Comparison of ENCODE assay signal across 12 cellular contexts in genomic region chr17:8673621-8674020, GRCh38. TPM values are rescaled to one million over a fixed set of nuclear protein-coding genes. Genes with fewer than 3 reads are reported as not detected.
DNase-seq lines count a peak whose midpoint lies in the region; ATAC-seq and TF ChIP-seq lines count a peak whose summit lies in the region.
"Had no signal": no experiment of that assay in that cellular context is flagged by ENCODE, and none has a peak within 500 bp of the region (broad histone marks: within the 10 kb centered on the region; RNA-seq: fewer than 3 reads in every experiment).

No MANE protein-coding gene starts in this region.

- peaks cover 27% of the 10 kb centered on the region for H3K4me1 Mint-ChIP-seq in GM23338
- no peaks in the 10 kb centered on the region for H3K4me1 Mint-ChIP-seq in CD14-positive monocyte

- H3K9me2 ChIP-seq in GM23338 (ENCODE audit: insufficient read depth): no peaks in the 10 kb centered on the region

- H2AFZ ChIP-seq in GM23338 (0 out of 2 replicates have a peak overlapping the region, but pooled peaks have one; percentile 94), smooth muscle cell (ENCODE audit: low read depth) (no peak overlapping the region)

- H3K36me3 Mint-ChIP-seq in GM23338 (ENCODE audit: low read depth) (no peaks in the 10 kb centered on the region; the same call in 2 of the 3 replicates), CD14-positive monocyte (no peaks in the 10 kb centered on the region)

- H3K4me2 ChIP-seq in GM23338 (peak overlapping the region; percentile 62; the same call in 1 of the 2 replicates), smooth muscle cell (peak overlapping the region; percentile 20)

- 34% methylated on average over 1 of the region's 1 CpG for WGBS in smooth muscle cell (ENCODE audit: low lambda C conversion rate)

- H3K9ac ChIP-seq in smooth muscle cell (ENCODE audit: low read depth): no peak overlapping the region

- H3K27ac Mint-ChIP-seq in GM23338 (no peak overlapping the region), CD14-positive monocyte (no peak overlapping the region)
- H3K27ac Mint-ChIP-seq: activated T-helper 1 cell treated with anti-CD3 and anti-CD28 coated beads, Interleukin-12 subunit alpha, Interleukin-12 subunit beta, Interleukin-2, Interleukin-4 antibody, amounts not matched to agents 30 ng/mL and 10 ng/mL and 1 ng/mL, durations not matched to agents 14 hours and 24 hours and 36 hours had no signal

- no peak overlapping the region for H3K27ac ChIP-seq in GM23338 (ENCODE audit: low read depth)
- peak overlapping the region; percentile 93 to 95 for H3K27ac ChIP-seq in ascending aorta
- H3K27ac ChIP-seq in right atrium auricular region: peak overlapping the region; percentile 54 to 77
- peak overlapping the region; percentile 53 for H3K27ac ChIP-seq in smooth muscle cell (ENCODE audit: low read depth)

- DNase-seq in GM23338 (ENCODE audit: low spot score): no peak
- peak in 1 of 2 donors; percentile 85 for DNase-seq in ascending aorta (ENCODE audit: low spot score in 2 of 2)
- no peak for DNase-seq in right atrium auricular region (ENCODE audit: low spot score)
- no peak for DNase-seq in smooth muscle cell (lab: John Stamatoyannopoulos, UW; ENCODE audit: unreplicated experiment)
- no peak for DNase-seq in HCEC 1CT
- no peak for DNase-seq in activated T-cell treated with anti-CD3 and anti-CD28 coated beads, Interleukin-2, amount 50 U/mL, for 1 hour
- no peak for DNase-seq in activated CD4-positive, alpha-beta T cell treated with anti-CD3 and anti-CD28 coated beads for 48 hours
- DNase-seq in CD14-positive monocyte (ENCODE audit: low spot score): no peak
- DNase-seq: activated CD4-positive, alpha-beta T cell treated with anti-CD3 and anti-CD28 coated beads for 4 hours; Calu3; stimulated activated naive CD8-positive, alpha-beta T cell treated with anti-CD3 and anti-CD28 coated beads, Interleukin-15, Interleukin-2, amounts not matched to agents 100 U/mL and 50 U/mL, for 24 hours had no signal

- peaks cover 37% of the 10 kb centered on the region for H3K4me1 ChIP-seq in GM23338 (ENCODE audit: insufficient read depth)
- peaks cover 9 to 55% of the 10 kb centered on the region in 2 donors for H3K4me1 ChIP-seq in ascending aorta
- peaks cover 0 to 15% of the 10 kb centered on the region in 2 donors for H3K4me1 ChIP-seq in right atrium auricular region
- no peaks in the 10 kb centered on the region for H3K4me1 ChIP-seq in smooth muscle cell (ENCODE audit: low read depth)

- no peaks in the 10 kb centered on the region for H3K27me3 ChIP-seq in GM23338 (ENCODE audit: insufficient read depth)
- no peaks in the 10 kb centered on the region for H3K27me3 ChIP-seq in ascending aorta
- H3K27me3 ChIP-seq in right atrium auricular region: no peaks in the 10 kb centered on the region
- no peaks in the 10 kb centered on the region for H3K27me3 ChIP-seq in smooth muscle cell (ENCODE audit: low read depth)

- H3K4me3 Mint-ChIP-seq in GM23338: no peak overlapping the region
- H3K4me3 Mint-ChIP-seq in CD14-positive monocyte: no peak overlapping the region
- H3K4me3 Mint-ChIP-seq: activated T-helper 1 cell treated with anti-CD3 and anti-CD28 coated beads, Interleukin-12 subunit alpha, Interleukin-12 subunit beta, Interleukin-2, Interleukin-4 antibody, amounts not matched to agents 30 ng/mL and 10 ng/mL and 1 ng/mL, durations not matched to agents 14 hours and 24 hours and 36 hours had no signal

- H3F3A ChIP-seq in GM23338 (replicated peaks; ENCODE audit: low read depth) (no peaks in the 10 kb centered on the region), smooth muscle cell (ENCODE audit: low read depth) (peaks cover 18% of the 10 kb centered on the region)

- H3K9me3 Mint-ChIP-seq in GM23338: peaks cover 7% of the 10 kb centered on the region; the same call in 1 of the 3 replicates
- H3K9me3 Mint-ChIP-seq in CD14-positive monocyte: peaks cover 0 to 6% (median 2%) of the 10 kb centered on the region in 7 donors
- H3K9me3 Mint-ChIP-seq: activated T-helper 1 cell treated with anti-CD3 and anti-CD28 coated beads, Interleukin-12 subunit alpha, Interleukin-12 subunit beta, Interleukin-2, Interleukin-4 antibody, amounts not matched to agents 30 ng/mL and 10 ng/mL and 1 ng/mL, durations not matched to agents 14 hours and 24 hours and 36 hours had no signal

- ATAC-seq in GM23338: no peak
- ATAC-seq: stimulated activated naive CD8-positive, alpha-beta T cell treated with anti-CD3 and anti-CD28 coated beads, Interleukin-15, Interleukin-2, amounts not matched to agents 100 U/mL and 50 U/mL, for 24 hours had no signal

- intact Hi-C loops in ascending aorta (cut with DNase I): loop anchor here (2.0 to 5.0 kb wide), 5 partner anchors 23 to 131 kb away; partner anchors contain the start of genes CCDC42 and MYH10
- intact Hi-C loops in CD14-positive monocyte (cut with micrococcal nuclease): no loop called here

- no peak for TF ChIP-seq CTCF in GM23338 (conservative IDR thresholded peaks at IDR 0.05; ENCODE audit: low read depth in 2 of 2)
- TF ChIP-seq CTCF in ascending aorta (IDR thresholded peaks at IDR 0.05): no peak
- TF ChIP-seq CTCF in right atrium auricular region (IDR thresholded peaks at IDR 0.05): no peak
- TF ChIP-seq CTCF in smooth muscle cell (IDR thresholded peaks at IDR 0.05; ENCODE audit: borderline replicate concordance, insufficient read depth, poor library complexity, severe bottlenecking): no peak
- TF ChIP-seq CTCF in CD14-positive monocyte (IDR thresholded peaks at IDR 0.05): no peak

- no peaks in the 10 kb centered on the region for H3K36me3 ChIP-seq in GM23338 (ENCODE audit: insufficient read depth)
- no peaks in the 10 kb centered on the region for H3K36me3 ChIP-seq in ascending aorta
- no peaks in the 10 kb centered on the region for H3K36me3 ChIP-seq in right atrium auricular region
- H3K36me3 ChIP-seq in smooth muscle cell (ENCODE audit: low read depth): no peaks in the 10 kb centered on the region

- H3K9me3 ChIP-seq in ascending aorta (no peaks in the 10 kb centered on the region), right atrium auricular region (peaks cover 0 to 9% of the 10 kb centered on the region in 2 donors), smooth muscle cell (replicated peaks; ENCODE audit: low read depth) (no peaks in the 10 kb centered on the region)

- H3K4me3 ChIP-seq in GM23338 (no peak overlapping the region), ascending aorta (peak overlapping the region in 1 of 2 donors; percentile 38), right atrium auricular region (no peak overlapping the region), smooth muscle cell (no peak overlapping the region)

- no peaks in the 10 kb centered on the region for H4K20me1 ChIP-seq in GM23338 (replicated peaks; ENCODE audit: insufficient read depth)
- no peaks in the 10 kb centered on the region for H4K20me1 ChIP-seq in smooth muscle cell (ENCODE audit: low read depth)

- peaks cover 7% of the 10 kb centered on the region for H3K27me3 Mint-ChIP-seq in GM23338 (ENCODE audit: insufficient read depth, low read depth, poor library complexity)
- H3K27me3 Mint-ChIP-seq in CD14-positive monocyte (ENCODE audit: low read depth in 3 of 3): peaks cover 4 to 8% (median 6%) of the 10 kb centered on the region in 3 donors

- H3K79me2 ChIP-seq in GM23338 (replicated peaks; ENCODE audit: insufficient read depth): no peaks in the 10 kb centered on the region
- H3K79me2 ChIP-seq in smooth muscle cell (ENCODE audit: low read depth): no peaks in the 10 kb centered on the region

TF ChIP-seq in GM23338, 12 proteins besides CTCF, POLR2A, EP300 and RAD21 (continues in another document):
- TF ChIP-seq ETS1 (IDR thresholded peaks at IDR 0.05) (no peak), NANOG (IDR thresholded peaks at IDR 0.05; ENCODE audit: borderline replicate concordance) (no peak), ZNF331 (CRISPR knock-in tag; IDR thresholded peaks at IDR 0.05; ENCODE audit: low read depth) (no peak), CREB1 (CRISPR knock-in tag; IDR thresholded peaks at IDR 0.05; ENCODE audit: low read depth) (no peak), STAT1 (IDR thresholded peaks at IDR 0.05; ENCODE audit: unreplicated experiment) (no peak), ZNF114 (CRISPR knock-in tag; IDR thresholded peaks at IDR 0.05) (no peak)

RNA-seq across cellular contexts. Expression of gene MYH10, which starts 43.1 kb away (rescaled TPM):
- 230 and 246 TPM in 2 replicates for total RNA-seq in GM23338 (2014; rRNA removed; shearing (Covaris generic))
- polyA plus RNA-seq in GM23338 (2016; fragmentation: Nextera tagmentation; extraction: Ambion mirVana) (78.1 and 89.5 TPM in 2 replicates), smooth muscle cell (83.0 and 112 TPM in 2 replicates), CD14-positive monocyte (under 1 TPM; 0.42 to 0.65 TPM)
- total RNA-seq in ascending aorta (378 TPM), right atrium auricular region (10 to 100 TPM; 48.9 to 49.1 TPM), smooth muscle cell (107 and 146 TPM in 2 replicates)
